In genomic region chr10:46486459-46486858, GRCh38 we compare ENCODE assay signal across 3 cellular contexts. TPM values are rescaled to one million over a fixed set of nuclear protein-coding genes. Genes with fewer than 3 reads are reported as not detected.
"Had no signal": no experiment of that assay in that cellular context is flagged by ENCODE, and none has a peak within 500 bp of the region (broad histone marks: within the 10 kb centered on the region; RNA-seq: fewer than 3 reads in every experiment).

No MANE protein-coding gene starts in this region.

RNA-seq across cellular contexts. Expression of gene NPY4R, which starts 20.7 kb away (rescaled TPM):
- total RNA-seq: LHCN-M2, MCF 10A, NCI-H460 had no signal
